In the genomic region with DNA sequence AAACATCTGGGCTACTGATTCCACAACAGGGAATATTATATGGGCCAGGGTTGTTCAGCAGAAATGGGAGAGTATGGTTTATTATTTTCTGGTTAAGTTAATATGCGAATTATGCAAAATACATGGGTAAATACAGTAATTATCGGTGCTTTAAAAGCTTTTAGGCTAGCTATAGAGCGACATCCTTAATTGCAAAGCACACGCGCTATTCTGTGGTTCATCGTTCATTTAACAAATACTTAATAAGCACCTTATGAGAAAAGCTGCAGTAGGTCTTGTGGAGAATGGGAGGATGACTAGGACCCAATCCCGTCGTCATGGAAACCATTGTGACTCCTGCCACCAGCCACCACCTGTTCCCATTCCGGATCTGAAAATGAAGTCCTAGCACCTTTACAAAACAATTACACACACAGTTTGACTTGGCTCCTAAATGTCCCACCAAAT, we compare ENCODE assay signal across 8 cellular contexts.
A peak's percentile ranks its signal among the peaks of the same experiment; 100 is the strongest.
DNase-seq lines count a peak whose midpoint lies in the region; TF ChIP-seq lines count a peak whose summit lies in the region.

No MANE protein-coding gene starts in this region.

- no peaks in the 10 kb centered on the region for H3K27me3 ChIP-seq in iPS-15b (ENCODE audit: control insufficient read depth, insufficient read depth, low read length)

- no peak overlapping the region for H3K9ac ChIP-seq in iPS-15b (ENCODE audit: low read depth, low read length)

- TF ChIP-seq CTCF in GM12865 (IDR thresholded peaks at IDR 0.05; ENCODE audit: insufficient read depth, low read depth, low read length, missing control alignments) = no peak

- peak overlapping the region; percentile 72 for H3K4me3 ChIP-seq in GM12865 (ENCODE audit: low read depth, low read length)
- H3K4me3 ChIP-seq in iPS-15b (ENCODE audit: low read depth, low read length) = peak overlapping the region; percentile 49
- peak overlapping the region; percentile 42 to 87 (median 68) for H3K4me3 ChIP-seq in skin epidermis

- H3K27me3 Mint-ChIP-seq in activated naive CD8-positive, alpha-beta T cell = no peaks in the 10 kb centered on the region

- peak overlapping the region; percentile 99 for H3K27ac Mint-ChIP-seq in activated naive CD8-positive, alpha-beta T cell

- peaks cover 59% of the 10 kb centered on the region for H3K4me1 Mint-ChIP-seq in activated naive CD8-positive, alpha-beta T cell (ENCODE audit: low read depth)

- no peaks in the 10 kb centered on the region for H3K9me3 Mint-ChIP-seq in activated naive CD8-positive, alpha-beta T cell (ENCODE audit: low read depth)

- H3K4me1 ChIP-seq in iPS-15b (ENCODE audit: control insufficient read depth, insufficient read depth, low read length) = peaks cover 5% of the 10 kb centered on the region

- peak overlapping the region in 19 of 21 experiments; percentile 70 to 95 (median 87) for H3K27ac ChIP-seq in skin epidermis

- peak; percentile 12 for DNase-seq in GM12865 (ENCODE audit: low read depth)
- DNase-seq in NCI-H2029 (lab: John Stamatoyannopoulos, UW) = peak; percentile 96
- no peak for DNase-seq in KG1 (lab: John Stamatoyannopoulos, UW)
- no peak for DNase-seq in 8988T
- no peak for DNase-seq in activated CD4-positive, alpha-beta T cell treated with anti-CD3 and anti-CD28 coated beads for 48 hours

- H3K9me3 ChIP-seq in iPS-15b (ENCODE audit: control insufficient read depth, insufficient read depth, low read length) = no peaks in the 10 kb centered on the region

- peak overlapping the region; percentile 99 for H3K4me3 Mint-ChIP-seq in activated naive CD8-positive, alpha-beta T cell

- H3K36me3 Mint-ChIP-seq in activated naive CD8-positive, alpha-beta T cell = peaks cover 3% of the 10 kb centered on the region

- H3K36me3 ChIP-seq in iPS-15b (ENCODE audit: control insufficient read depth, insufficient read depth, low read length) = no peaks in the 10 kb centered on the region

Comparison
In these comparisons a context has a peak if more than half of its experiments do, and no peak if none do; other contexts are left out.
1. DNase-seq: peak in GM12865 (single experiment) and NCI-H2029 (single experiment); none in KG1 (single experiment), 8988T (single experiment) and activated CD4-positive, alpha-beta T cell treated with anti-CD3 and anti-CD28 coated beads for 48 hours (single experiment).
2. Peak in every context shown above with its lines, with median percentiles within 50 percentile points of each other: H3K4me3 ChIP-seq.